In the genomic region with DNA sequence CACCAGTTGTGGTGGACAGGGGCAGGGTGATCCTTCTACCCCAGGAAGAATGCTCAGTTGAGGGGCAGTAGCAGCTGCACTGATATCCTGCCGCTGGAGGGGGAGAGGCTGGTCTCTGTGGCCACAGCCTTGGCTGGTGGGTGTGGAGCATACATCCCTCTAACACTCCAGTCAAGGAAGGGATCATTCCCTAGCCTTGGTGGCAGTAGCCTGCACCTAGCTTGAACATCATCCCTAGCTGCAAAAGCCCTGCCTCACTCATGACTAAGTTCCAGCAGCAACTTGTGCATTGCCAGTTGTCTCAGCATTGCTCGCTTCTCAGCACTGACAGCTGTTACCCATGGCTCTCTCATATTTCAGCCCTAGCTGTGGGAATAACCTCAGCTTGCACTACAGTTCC, we compare ENCODE assay signal across 19 cellular contexts.
"Had no signal": no experiment of that assay in that cellular context is flagged by ENCODE, and none has a peak within 500 bp of the region (broad histone marks: within the 10 kb centered on the region; RNA-seq: fewer than 3 reads in every experiment).

No MANE protein-coding gene starts in this region.

- H3K4me2 ChIP-seq: hepatocyte had no signal

- H2AFZ ChIP-seq: hepatocyte had no signal

- H3K27ac ChIP-seq: coronary artery, dorsolateral prefrontal cortex, esophagus muscularis mucosa, foreskin keratinocyte, gastroesophageal sphincter, heart left ventricle, hepatocyte, left lung, lower lobe of right lung had no signal

- DNase-seq: dermis blood vessel endothelial cell; dorsolateral prefrontal cortex; effector CD4-positive, alpha-beta T cell; effector memory CD4-positive, alpha-beta T cell; foreskin keratinocyte; hypothalamus; immature natural killer cell; left cardiac atrium; left ventricle myocardium superior; lower lobe of right lung; mesenchymal stem cell; mucosa of descending colon; naive thymus-derived CD4-positive, alpha-beta T cell had no signal

- H3K79me2 ChIP-seq: hepatocyte had no signal

- H3K4me1 ChIP-seq: esophagus muscularis mucosa, foreskin keratinocyte, gastroesophageal sphincter, heart left ventricle, left lung, lower lobe of right lung had no signal

- H3K36me3 ChIP-seq: esophagus muscularis mucosa, gastroesophageal sphincter, heart left ventricle, left lung, lower lobe of right lung had no signal

- H3K27me3 ChIP-seq: dorsolateral prefrontal cortex, esophagus muscularis mucosa, foreskin keratinocyte, gastroesophageal sphincter, heart left ventricle, hepatocyte, left lung had no signal

- H3K4me3 ChIP-seq: coronary artery, dorsolateral prefrontal cortex, esophagus muscularis mucosa, gastroesophageal sphincter, heart left ventricle, hepatocyte, left lung, lower lobe of right lung, mucosa of descending colon had no signal
